In the genomic region with DNA sequence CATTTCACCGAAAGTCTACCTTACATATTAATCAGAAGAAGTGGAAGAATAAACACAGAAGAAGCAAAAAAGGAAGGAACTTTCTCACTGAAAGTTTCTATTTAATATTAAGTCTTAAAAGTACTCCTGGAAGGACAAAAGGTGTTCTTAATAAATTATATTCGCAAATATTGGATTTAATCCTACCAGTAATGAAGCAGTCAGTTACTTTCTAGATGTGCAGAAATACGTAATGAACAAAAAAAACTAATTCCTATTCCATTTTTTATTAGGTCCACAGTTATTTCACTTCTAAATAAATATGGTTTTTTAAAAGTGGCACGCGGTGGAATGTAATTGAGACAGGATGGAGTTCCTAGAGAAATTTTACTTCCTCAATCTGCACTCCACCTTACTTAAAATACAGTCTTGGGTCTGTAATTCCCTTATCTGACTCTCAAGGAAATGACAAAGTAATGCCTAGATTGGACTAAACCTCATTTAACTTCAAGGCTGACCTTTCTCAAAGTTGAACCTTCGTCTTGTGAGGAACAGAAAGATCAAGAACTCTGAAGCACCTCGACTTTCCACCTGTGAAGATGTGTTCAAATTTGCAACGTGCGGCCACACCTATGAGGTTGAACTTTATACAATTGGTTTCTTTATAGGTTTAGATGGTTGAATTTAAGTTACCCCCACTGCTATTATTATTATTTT, we compare ENCODE assay signal across 8 cellular contexts. TPM values are rescaled to one million over a fixed set of nuclear protein-coding genes. Genes with fewer than 3 reads are reported as not detected.
DNase-seq lines count a peak whose midpoint lies in the region; ATAC-seq and TF ChIP-seq lines count a peak whose summit lies in the region.

No MANE protein-coding gene starts in this region.

- H3K4me1 ChIP-seq in Peyer's patch, result peaks cover 0 to 34% (median 14%) of the 10 kb centered on the region in 4 donors

- H3K27ac ChIP-seq in Peyer's patch, result peak overlapping the region; percentile 94 to 98 (median 96)
- peak overlapping the region; percentile 80 for H3K27ac ChIP-seq in epithelial cell of prostate

- H3K4me1 Mint-ChIP-seq in progenitor cell of endocrine pancreas (ENCODE audit: low read depth), result peaks cover 29% of the 10 kb centered on the region

- peak overlapping the region; percentile 71 for H3K4me3 ChIP-seq in GM12865 (ENCODE audit: low read depth, low read length)
- H3K4me3 ChIP-seq in Peyer's patch, result peak overlapping the region; percentile 87 to 99 (median 94)

- no peaks in the 10 kb centered on the region for H3K27me3 ChIP-seq in Peyer's patch

- H3K36me3 Mint-ChIP-seq in progenitor cell of endocrine pancreas (ENCODE audit: insufficient read depth), result peaks cover 11% of the 10 kb centered on the region

- DNase-seq in GM12865 (ENCODE audit: low read depth) (no peak), Peyer's patch (no peak), epithelial cell of prostate (ENCODE audit: low read depth, low spot score) (no peak), progenitor cell of endocrine pancreas (ENCODE audit: low spot score, unreplicated experiment) (no peak), HEK293T (ENCODE audit: extremely low spot score) (no peak), T1000 (lab: John Stamatoyannopoulos, UW) (no peak)
- no peak for DNase-seq in NK-92 treated with Interleukin-12 subunit alpha and Interleukin-12 subunit beta, amount 100 ng/mL, for 24 hours (lab: John Stamatoyannopoulos, UW)

- TF ChIP-seq CTCF in GM12865 (IDR thresholded peaks at IDR 0.05; ENCODE audit: insufficient read depth, low read depth, low read length, missing control alignments), result no peak
- TF ChIP-seq CTCF in Peyer's patch (IDR thresholded peaks at IDR 0.05), result no peak
- TF ChIP-seq CTCF in progenitor cell of endocrine pancreas (IDR thresholded peaks at IDR 0.05; ENCODE audit: unreplicated experiment), result no peak

- peaks cover 7% of the 10 kb centered on the region for H3K27me3 Mint-ChIP-seq in progenitor cell of endocrine pancreas

- H3K4me3 Mint-ChIP-seq in progenitor cell of endocrine pancreas (ENCODE audit: low read depth), result peak overlapping the region; percentile 82

- no peaks in the 10 kb centered on the region for H3K9me3 Mint-ChIP-seq in progenitor cell of endocrine pancreas (ENCODE audit: low read depth)

- H3K9me3 ChIP-seq in Peyer's patch, result no peaks in the 10 kb centered on the region

- H3K27ac Mint-ChIP-seq in progenitor cell of endocrine pancreas, result peak overlapping the region; percentile 99

- POLR2A ChIA-PET in HEK293T (lab: Yijun Ruan, JAX), result interaction anchor here (0.9 to 2.1 kb wide), 3 partner anchors 20 to 159 kb away, joined by 3 to 12 read pairs (median 4); a partner anchor contains a TSS

- ATAC-seq in HG02938 (IDR thresholded peaks at IDR 0.05; ENCODE audit: unreplicated experiment), result no peak

- no peak for TF ChIP-seq POLR2A in Peyer's patch (IDR thresholded peaks at IDR 0.05)

- H3K36me3 ChIP-seq in Peyer's patch, result no peaks in the 10 kb centered on the region

- CTCF ChIA-PET in HEK293T (lab: Yijun Ruan, JAX), result interaction anchor here (0.8 to 1.9 kb wide), 2 partner anchors 20 to 172 kb away, joined by 3 to 5 read pairs; no protein-coding TSS in a partner anchor

TF ChIP-seq in HEK293T, 16 proteins besides CTCF, POLR2A, EP300 and RAD21:
- TF ChIP-seq FOXM1 (IDR thresholded peaks at IDR 0.05; ENCODE audit: borderline replicate concordance), result no peak
- no peak for TF ChIP-seq L3MBTL2 (conservative IDR thresholded peaks at IDR 0.05)
- no peak for TF ChIP-seq FOXA1 (IDR thresholded peaks at IDR 0.05)
- no peak for TF ChIP-seq ZNF384 (IDR thresholded peaks at IDR 0.05)
- no peak for TF ChIP-seq ARNT (IDR thresholded peaks at IDR 0.05)

RNA-seq across cellular contexts. Expression of a gene that starts 1.1 kb away (rescaled TPM):
- total RNA-seq in Peyer's patch (10 to 100 TPM in 3 of 4 donors, 1 to 10 TPM in 1; 8.3 to 17.7 (median 14.7) TPM), progenitor cell of endocrine pancreas (18.6 and 19.9 TPM in 2 replicates)
